1 cellular context compared by ENCODE assay signal in the genomic region with DNA sequence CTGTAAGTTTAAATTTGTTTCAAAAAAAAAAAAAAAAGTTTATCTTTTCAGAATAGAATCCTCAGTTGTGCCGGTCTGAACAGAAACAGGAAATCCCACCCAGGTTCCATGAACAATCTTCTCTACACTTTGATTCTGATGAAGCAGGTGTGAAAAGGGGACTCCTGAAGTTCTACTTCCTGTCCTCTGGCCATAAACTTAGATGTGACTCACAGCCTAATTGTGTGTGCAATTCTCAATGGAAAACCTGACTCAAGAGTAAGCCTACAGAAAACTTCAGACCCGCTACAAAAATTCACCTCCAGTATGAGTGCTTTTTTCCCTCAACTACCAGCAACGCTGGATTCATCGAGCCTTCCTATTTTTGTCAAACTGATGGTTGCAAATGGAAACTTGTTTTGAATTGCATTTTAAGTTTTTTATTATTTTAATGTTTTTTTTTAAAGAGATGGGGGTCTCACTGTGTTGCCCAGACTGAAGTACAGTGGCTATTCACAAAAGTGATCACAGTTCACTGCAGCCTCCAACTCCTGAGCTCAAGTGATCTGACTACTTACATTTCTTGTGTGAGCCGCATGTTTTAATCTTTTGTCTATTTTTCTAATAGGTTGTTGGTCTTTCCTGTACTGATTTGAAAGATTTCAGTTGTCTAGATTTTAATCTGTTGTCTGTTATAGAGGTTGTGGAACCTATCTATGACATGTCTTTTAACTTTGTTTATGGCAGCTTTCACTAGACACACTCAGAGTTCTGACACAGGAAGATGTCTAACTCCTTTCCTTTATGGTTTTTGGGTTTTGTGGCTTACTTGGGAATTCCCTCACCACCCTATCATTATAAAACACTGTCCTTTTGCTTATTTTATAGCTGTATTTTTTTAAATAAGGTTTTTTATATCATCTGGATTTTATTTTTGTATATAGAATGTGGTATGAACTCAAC.
TF ChIP-seq lines count a peak whose summit lies in the region.

No MANE protein-coding gene starts in this region.

TF ChIP-seq in GM12878, 131 proteins besides CTCF, POLR2A, EP300 and RAD21:
- TF ChIP-seq RUNX3 (IDR thresholded peaks at IDR 0.05; ENCODE audit: low read length), result peak; percentile 79
- peak; percentile 66 for TF ChIP-seq ATF7 (IDR thresholded peaks at IDR 0.05; ENCODE audit: low read depth)
- no peak for TF ChIP-seq IRF4 (IDR thresholded peaks at IDR 0.05; ENCODE audit: low read depth, low read length)
- no peak for TF ChIP-seq STAT3 (IDR thresholded peaks at IDR 0.05; ENCODE audit: low read depth, low read length)
- peak in 1 of 2 experiments; percentile 17; a peak in 1 of 4 replicates for TF ChIP-seq IKZF2 (IDR thresholded peaks at IDR 0.05)
- TF ChIP-seq, protein P1, sequence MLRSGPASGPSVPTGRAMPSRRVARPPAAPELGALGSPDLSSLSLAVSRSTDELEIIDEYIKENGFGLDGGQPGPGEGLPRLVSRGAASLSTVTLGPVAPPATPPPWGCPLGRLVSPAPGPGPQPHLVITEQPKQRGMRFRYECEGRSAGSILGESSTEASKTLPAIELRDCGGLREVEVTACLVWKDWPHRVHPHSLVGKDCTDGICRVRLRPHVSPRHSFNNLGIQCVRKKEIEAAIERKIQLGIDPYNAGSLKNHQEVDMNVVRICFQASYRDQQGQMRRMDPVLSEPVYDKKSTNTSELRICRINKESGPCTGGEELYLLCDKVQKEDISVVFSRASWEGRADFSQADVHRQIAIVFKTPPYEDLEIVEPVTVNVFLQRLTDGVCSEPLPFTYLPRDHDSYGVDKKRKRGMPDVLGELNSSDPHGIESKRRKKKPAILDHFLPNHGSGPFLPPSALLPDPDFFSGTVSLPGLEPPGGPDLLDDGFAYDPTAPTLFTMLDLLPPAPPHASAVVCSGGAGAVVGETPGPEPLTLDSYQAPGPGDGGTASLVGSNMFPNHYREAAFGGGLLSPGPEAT (IDR thresholded peaks at IDR 0.05; ENCODE audit: low read depth), result peak; percentile 32; the same call in 1 of the 2 replicates
- TF ChIP-seq SPI1 (IDR thresholded peaks at IDR 0.05; ENCODE audit: borderline replicate concordance, insufficient read depth, low read depth, low read length), result peak; percentile 15; the same call in 1 of the 2 replicates
- TF ChIP-seq DPF2 (IDR thresholded peaks at IDR 0.05), result peak; percentile 47; the same call in 1 of the 2 replicates
- 0 out of 2 replicates have a peak, but pooled peaks have one; percentile 31 for TF ChIP-seq MTA2 (IDR thresholded peaks at IDR 0.05; ENCODE audit: low read depth)
- TF ChIP-seq, protein P2, sequence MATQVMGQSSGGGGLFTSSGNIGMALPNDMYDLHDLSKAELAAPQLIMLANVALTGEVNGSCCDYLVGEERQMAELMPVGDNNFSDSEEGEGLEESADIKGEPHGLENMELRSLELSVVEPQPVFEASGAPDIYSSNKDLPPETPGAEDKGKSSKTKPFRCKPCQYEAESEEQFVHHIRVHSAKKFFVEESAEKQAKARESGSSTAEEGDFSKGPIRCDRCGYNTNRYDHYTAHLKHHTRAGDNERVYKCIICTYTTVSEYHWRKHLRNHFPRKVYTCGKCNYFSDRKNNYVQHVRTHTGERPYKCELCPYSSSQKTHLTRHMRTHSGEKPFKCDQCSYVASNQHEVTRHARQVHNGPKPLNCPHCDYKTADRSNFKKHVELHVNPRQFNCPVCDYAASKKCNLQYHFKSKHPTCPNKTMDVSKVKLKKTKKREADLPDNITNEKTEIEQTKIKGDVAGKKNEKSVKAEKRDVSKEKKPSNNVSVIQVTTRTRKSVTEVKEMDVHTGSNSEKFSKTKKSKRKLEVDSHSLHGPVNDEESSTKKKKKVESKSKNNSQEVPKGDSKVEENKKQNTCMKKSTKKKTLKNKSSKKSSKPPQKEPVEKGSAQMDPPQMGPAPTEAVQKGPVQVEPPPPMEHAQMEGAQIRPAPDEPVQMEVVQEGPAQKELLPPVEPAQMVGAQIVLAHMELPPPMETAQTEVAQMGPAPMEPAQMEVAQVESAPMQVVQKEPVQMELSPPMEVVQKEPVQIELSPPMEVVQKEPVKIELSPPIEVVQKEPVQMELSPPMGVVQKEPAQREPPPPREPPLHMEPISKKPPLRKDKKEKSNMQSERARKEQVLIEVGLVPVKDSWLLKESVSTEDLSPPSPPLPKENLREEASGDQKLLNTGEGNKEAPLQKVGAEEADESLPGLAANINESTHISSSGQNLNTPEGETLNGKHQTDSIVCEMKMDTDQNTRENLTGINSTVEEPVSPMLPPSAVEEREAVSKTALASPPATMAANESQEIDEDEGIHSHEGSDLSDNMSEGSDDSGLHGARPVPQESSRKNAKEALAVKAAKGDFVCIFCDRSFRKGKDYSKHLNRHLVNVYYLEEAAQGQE (IDR thresholded peaks at IDR 0.05; ENCODE audit: low read depth, low read length), result no peak
- no peak for TF ChIP-seq SUPT20H (IDR thresholded peaks at IDR 0.05; ENCODE audit: borderline replicate concordance, control insufficient read depth, low read depth, low read length)
